Comparison of ENCODE assay signal across 19 cellular contexts in genomic region chr2:232615339-232615738, GRCh38. TPM values are rescaled to one million over a fixed set of nuclear protein-coding genes. Genes with fewer than 3 reads are reported as not detected.
"Had no signal": no experiment of that assay in that cellular context is flagged by ENCODE, and none has a peak within 500 bp of the region (broad histone marks: within the 10 kb centered on the region; RNA-seq: fewer than 3 reads in every experiment).

No MANE protein-coding gene starts in this region.

- H3K4me3 ChIP-seq: K562 had no signal

- DNase-seq: MV-4-11, NCI-H1048, NCI-H1105, NCI-H1417, NCI-H1436 treated with DMSO at 0.1 percent for 48 hours, NCI-H1694, NCI-H187 treated with DMSO at 0.1 percent for 48 hours, NCI-H2029 treated with DMSO at 0.1 percent for 48 hours, NCI-H2171 treated with DMSO at 0.1 percent for 48 hours, NCI-H345, NCI-H524, NCI-H526 treated with DMSO at 0.1 percent for 48 hours, NCI-H748 treated with DMSO at 0.1 percent for 48 hours, Right ventricle myocardium superior, RPMI8226 had no signal

- H3K27ac ChIP-seq: HL-60, KMS-11 had no signal

- H3K4me2 ChIP-seq: KMS-11 had no signal

- H3K9ac ChIP-seq: KMS-11 had no signal

RNA-seq across cellular contexts. Expression of gene EFHD1, which starts 18.1 kb away (rescaled TPM):
- total RNA-seq: MCF 10A had no signal
